In the genomic region with DNA sequence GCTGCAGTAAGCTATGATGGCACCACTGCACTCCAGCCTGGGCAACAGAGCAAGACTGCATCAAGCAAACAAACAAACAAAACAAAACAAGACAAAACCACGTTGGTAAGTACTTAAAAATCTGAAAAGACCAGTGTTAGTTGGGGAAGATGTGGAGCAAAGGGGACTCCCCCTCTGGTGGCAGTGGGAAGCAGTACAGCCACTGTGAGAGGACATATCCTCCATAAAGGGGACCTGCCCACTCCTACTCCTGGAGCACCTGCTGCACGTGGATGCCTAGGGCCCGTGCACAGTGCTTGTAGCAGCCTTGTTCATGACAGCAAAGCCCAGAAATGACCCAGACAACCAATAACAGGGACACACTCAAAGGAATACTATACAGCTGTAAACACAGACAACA, we compare ENCODE assay signal across 12 cellular contexts. TPM values are rescaled to one million over a fixed set of nuclear protein-coding genes. Genes with fewer than 3 reads are reported as not detected.
DNase-seq lines count a peak whose midpoint lies in the region; TF ChIP-seq lines count a peak whose summit lies in the region.
"Had no signal": no experiment of that assay in that cellular context is flagged by ENCODE, and none has a peak within 500 bp of the region (broad histone marks: within the 10 kb centered on the region; RNA-seq: fewer than 3 reads in every experiment).

No MANE protein-coding gene starts in this region.

- H3K4me3 ChIP-seq in AG04450 (ENCODE audit: low read depth, low read length), result no peak overlapping the region
- H3K4me3 ChIP-seq in GM23248, result no peak overlapping the region
- no peak overlapping the region for H3K4me3 ChIP-seq in neuronal stem cell (ENCODE audit: low read length in 2 of 2)
- H3K4me3 ChIP-seq: esophagus muscularis mucosa had no signal

- H3K4me1 ChIP-seq in GM23248 (ENCODE audit: insufficient read depth), result no peaks in the 10 kb centered on the region
- no peaks in the 10 kb centered on the region for H3K4me1 ChIP-seq in neuronal stem cell (ENCODE audit: control insufficient read depth in 2 of 2, insufficient read depth in 1 of 2, low read depth in 1 of 2, low read length in 2 of 2)
- H3K4me1 ChIP-seq: esophagus muscularis mucosa had no signal

- no peaks in the 10 kb centered on the region for H3K79me2 ChIP-seq in GM23248 (ENCODE audit: insufficient read depth)

- no peak overlapping the region for H3K9ac ChIP-seq in GM23248
- no peak overlapping the region for H3K9ac ChIP-seq in neuronal stem cell (ENCODE audit: low read depth, low read length, poor library complexity)

- no peak overlapping the region for H2BK15ac ChIP-seq in neuronal stem cell (ENCODE audit: low read length)

- H3K27ac ChIP-seq in AG04450 (ENCODE audit: low read depth, low read length) (no peak overlapping the region), GM23248 (no peak overlapping the region), neuronal stem cell (replicated peaks; ENCODE audit: low read length) (no peak overlapping the region)
- H3K27ac ChIP-seq: esophagus muscularis mucosa had no signal

- H2AK5ac ChIP-seq in neuronal stem cell (ENCODE audit: low read depth, low read length), result no peak overlapping the region

- no peak overlapping the region for H2AFZ ChIP-seq in GM23248
- no peak overlapping the region for H2AFZ ChIP-seq in neuronal stem cell (ENCODE audit: low read length)

- CTCF ChIA-PET in AG04450 (lab: Charles Lee), result no interaction called here

- no peak overlapping the region for H3K18ac ChIP-seq in neuronal stem cell (ENCODE audit: low read length)

- no peak overlapping the region for H4K91ac ChIP-seq in neuronal stem cell (ENCODE audit: low read depth, low read length, poor library complexity)

- peaks cover 5% of the 10 kb centered on the region; the same call in 1 of the 2 replicates for H3F3A ChIP-seq in GM23248 (ENCODE audit: insufficient read depth)

- DNase-seq in AG04450 (ENCODE audit: low read depth, low spot score) (no peak), GM23248 (peak; percentile 20), RKO (ENCODE audit: low spot score) (peak; percentile 50), erythroblast (lab: John Stamatoyannopoulos, UW) (peak; percentile 15 to 19), neuronal stem cell (ENCODE audit: low spot score) (no peak), LoVo (ENCODE audit: low spot score) (no peak), occipital lobe (lab: John Stamatoyannopoulos, UW) (no peak)
- DNase-seq in stimulated activated naive CD4-positive, alpha-beta T cell treated with Interleukin-2 at 50 U/mL for 16 hours (lab: John Stamatoyannopoulos, UW), result no peak
- DNase-seq: CD8-positive, alpha-beta memory T cell; KG1; kidney glomerular epithelial cell had no signal

- H3K23ac ChIP-seq in neuronal stem cell (ENCODE audit: low read depth, low read length, poor library complexity), result no peak overlapping the region

- in situ Hi-C loops in GM23248 (cut with MboI), result no loop called here

- H3K9me2 ChIP-seq in GM23248 (ENCODE audit: insufficient read depth), result no peaks in the 10 kb centered on the region

- no peak overlapping the region for H3K4me2 ChIP-seq in GM23248 (ENCODE audit: unreplicated experiment)
- H3K4me2 ChIP-seq in neuronal stem cell (ENCODE audit: insufficient read depth, low read length, poor library complexity, severe bottlenecking), result no peak overlapping the region

- H3K9me3 ChIP-seq in AG04450 (ENCODE audit: control insufficient read depth, insufficient read depth, low read length) (peaks cover 4% of the 10 kb centered on the region; the same call in 1 of the 2 replicates), GM23248 (ENCODE audit: low read depth) (no peaks in the 10 kb centered on the region), neuronal stem cell (replicated peaks in 1 of 2; ENCODE audit: control insufficient read depth in 2 of 2, insufficient read depth in 1 of 2, low read depth in 1 of 2, low read length in 2 of 2) (peaks cover 2 to 8% of the 10 kb centered on the region in 2 donors)

- no peak overlapping the region for H2BK120ac ChIP-seq in neuronal stem cell (ENCODE audit: low read depth, low read length)

- POLR2A ChIA-PET in AG04450 (lab: Yijun Ruan, JAX), result no interaction called here

- no peak for TF ChIP-seq POLR2A in erythroblast (IDR thresholded peaks at IDR 0.05; ENCODE audit: low read length)

- H3K36me3 ChIP-seq in GM23248 (ENCODE audit: low read depth) (no peaks in the 10 kb centered on the region), neuronal stem cell (replicated peaks in 1 of 2; ENCODE audit: control insufficient read depth in 2 of 2, insufficient read depth in 2 of 2, low read length in 2 of 2) (no peaks in the 10 kb centered on the region)
- H3K36me3 ChIP-seq: esophagus muscularis mucosa had no signal

- H2BK5ac ChIP-seq in neuronal stem cell (ENCODE audit: low read length), result no peak overlapping the region

- H3K4ac ChIP-seq in neuronal stem cell (ENCODE audit: low read length), result no peak overlapping the region

- H3K27me3 ChIP-seq in AG04450 (ENCODE audit: control insufficient read depth, insufficient read depth, low read length) (peaks cover 2% of the 10 kb centered on the region), GM23248 (replicated peaks; ENCODE audit: insufficient read depth) (no peaks in the 10 kb centered on the region), neuronal stem cell (ENCODE audit: control insufficient read depth in 3 of 3, insufficient read depth in 3 of 3, low read depth in 1 of 3, low read length in 3 of 3) (no peaks in the 10 kb centered on the region)
- H3K27me3 ChIP-seq: esophagus muscularis mucosa had no signal

- 75 to 82% methylated on average over 3 of the region's 3 CpGs for WGBS in GM23248 (ENCODE audit: low coverage in 1 of 2, low lambda C conversion rate in 2 of 2, missing lambda C conversion rate in 2 of 2), 2 experiments
- no CpG with 5 or more reads among the region's 3 CpGs for WGBS in neuronal stem cell (ENCODE audit: extremely low coverage in 2 of 2, insufficient read length in 2 of 2, insufficient replicate concordance in 1 of 2), 2 donors

- no peak overlapping the region for H4K8ac ChIP-seq in neuronal stem cell (ENCODE audit: low read depth, low read length)

- no peak overlapping the region for H2BK12ac ChIP-seq in neuronal stem cell (ENCODE audit: low read length)

- no peaks in the 10 kb centered on the region for H4K20me1 ChIP-seq in GM23248 (ENCODE audit: insufficient read depth)

- no peak overlapping the region for H3K14ac ChIP-seq in neuronal stem cell (ENCODE audit: low read length)

- TF ChIP-seq CTCF in AG04450 (IDR thresholded peaks at IDR 0.05; ENCODE audit: low read depth, low read length), result peak; percentile 26; the same call in 1 of the 2 replicates

- H3K79me1 ChIP-seq in neuronal stem cell (ENCODE audit: low read depth, low read length), result no peaks in the 10 kb centered on the region

RNA-seq across cellular contexts. Expression of gene IPPK, which starts 17.0 kb away (rescaled TPM):
- polyA plus RNA-seq in AG04450 (2011; rRNA removed), result 15.1 and 17.6 TPM in 2 replicates
- 16.3 and 22.4 TPM in 2 replicates for polyA minus RNA-seq in AG04450 (2011; rRNA and poly(A)+ RNA removed)
- total RNA-seq in GM23248 (2014; rRNA removed; shearing (Covaris generic)), result 17.8 and 18.3 TPM in 2 replicates
- polyA plus RNA-seq in GM23248 (2016; fragmentation: Nextera tagmentation; extraction: Ambion mirVana), result 10.4 and 10.7 TPM in 2 replicates
- polyA plus RNA-seq in neuronal stem cell (2013, experiment 1 of 2), result 4.8 TPM
- polyA plus RNA-seq in neuronal stem cell (2013, experiment 2 of 2), result 4.2 TPM
- total RNA-seq in occipital lobe, result 16.1 TPM

Comparison
In these comparisons a context has a peak if more than half of its experiments do, and no peak if none do; other contexts are left out.
1. DNase-seq: peak in GM23248 (single experiment), RKO (single experiment) and erythroblast (2 of 2); none in AG04450 (single experiment), neuronal stem cell (single experiment), LoVo (single experiment), stimulated activated naive CD4-positive, alpha-beta T cell treated with Interleukin-2 at 50 U/mL for 16 hours (single experiment) and occipital lobe (single experiment).